ENCODE assay signal across 10 cellular contexts in the genomic region with DNA sequence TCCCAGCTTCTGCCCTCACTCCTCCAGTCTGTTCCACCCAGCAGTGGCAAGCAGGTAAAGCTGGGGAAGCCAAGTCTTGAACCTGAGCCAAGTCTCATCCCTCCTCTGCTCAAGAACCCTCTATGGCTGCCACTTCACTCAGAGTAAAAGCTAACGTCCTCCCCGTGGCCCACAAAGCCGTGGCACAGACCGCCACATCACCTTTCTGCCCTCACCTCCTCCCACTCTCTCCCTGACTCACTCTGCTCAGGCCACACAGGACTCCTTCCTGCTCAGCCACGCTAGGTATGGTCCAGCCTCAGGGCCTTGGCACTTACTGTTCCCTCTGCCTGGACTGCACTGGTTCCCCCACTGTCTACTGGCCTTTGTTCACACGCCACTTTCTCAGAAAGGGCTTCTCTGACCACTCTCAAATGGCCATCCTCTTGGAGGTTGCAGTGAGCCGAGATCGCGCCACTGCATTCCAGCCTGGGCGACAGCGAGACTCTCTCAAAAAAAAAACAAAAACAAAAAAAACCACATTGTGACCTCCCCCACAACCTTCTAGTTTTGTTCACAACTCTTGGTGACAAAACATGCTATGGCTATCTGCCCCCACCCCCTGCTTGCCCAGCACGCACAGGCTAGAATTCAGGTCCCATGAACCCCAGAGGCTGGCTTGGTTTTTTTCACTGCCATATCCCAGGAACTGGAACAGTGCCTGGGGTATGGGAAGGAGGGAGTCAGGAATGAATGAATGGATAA. TPM values are rescaled to one million over a fixed set of nuclear protein-coding genes. Genes with fewer than 3 reads are reported as not detected.
DNase-seq lines count a peak whose midpoint lies in the region; ATAC-seq and TF ChIP-seq lines count a peak whose summit lies in the region.
"Had no signal": no experiment of that assay in that cellular context is flagged by ENCODE, and none has a peak within 500 bp of the region (broad histone marks: within the 10 kb centered on the region; RNA-seq: fewer than 3 reads in every experiment).

No MANE protein-coding gene starts in this region.

- DNase-seq in heart right ventricle (no peak), right atrium auricular region (ENCODE audit: low spot score) (no peak), hepatic stellate cell (ENCODE audit: low spot score) (peak; percentile 57), upper lobe of left lung (no peak), endothelial cell (ENCODE audit: low spot score) (no peak), hippocampal formation (lab: John Stamatoyannopoulos, UW) (no peak)
- DNase-seq in activated CD8-positive, alpha-beta T cell treated with anti-CD3 and anti-CD28 coated beads, Interleukin-2, amount 10 ng/mL, durations not matched to agents 7 days and 5 days: no peak
- DNase-seq in stimulated activated CD4-positive, alpha-beta T cell treated with anti-CD3 and anti-CD28 coated beads, Interleukin-4, amount 100 ng/mL, for 4 hours: no peak
- DNase-seq: NCI-H187 treated with DMSO at 0.1 percent for 48 hours had no signal

- intact Hi-C loops in heart right ventricle (cut with DNase I): no loop called here

- H3K36me3 ChIP-seq in heart right ventricle: peaks cover 0 to 16% (median 0%) of the 10 kb centered on the region in 9 donors
- no peaks in the 10 kb centered on the region for H3K36me3 ChIP-seq in right atrium auricular region
- peaks cover 0 to 5% (median 0%) of the 10 kb centered on the region in 4 donors for H3K36me3 ChIP-seq in upper lobe of left lung

- peaks cover 45% of the 10 kb centered on the region for H3K4me1 Mint-ChIP-seq in activated CD8-positive, alpha-beta T cell treated with anti-CD3 and anti-CD28 coated beads, Interleukin-2, amount 10 ng/mL, durations not matched to agents 7 days and 5 days (ENCODE audit: low read depth)
- peaks cover 11% of the 10 kb centered on the region for H3K4me1 Mint-ChIP-seq in endothelial cell (ENCODE audit: unreplicated experiment)

- no peaks in the 10 kb centered on the region for H3K27me3 ChIP-seq in heart right ventricle
- H3K27me3 ChIP-seq in right atrium auricular region: no peaks in the 10 kb centered on the region
- H3K27me3 ChIP-seq in upper lobe of left lung: no peaks in the 10 kb centered on the region

- H3K27ac ChIP-seq in heart right ventricle (peak overlapping the region in 3 of 10 donors; percentile 7 to 50 (median 19)), right atrium auricular region (no peak overlapping the region), upper lobe of left lung (peak overlapping the region in 1 of 4 donors; percentile 19)

- no peaks in the 10 kb centered on the region for H3K9me3 Mint-ChIP-seq in activated CD8-positive, alpha-beta T cell treated with anti-CD3 and anti-CD28 coated beads, Interleukin-2, amount 10 ng/mL, durations not matched to agents 7 days and 5 days (ENCODE audit: insufficient read depth)
- H3K9me3 Mint-ChIP-seq in endothelial cell (ENCODE audit: unreplicated experiment): no peaks in the 10 kb centered on the region

- H3K27me3 Mint-ChIP-seq in activated CD8-positive, alpha-beta T cell treated with anti-CD3 and anti-CD28 coated beads, Interleukin-2, amount 10 ng/mL, durations not matched to agents 7 days and 5 days (ENCODE audit: low read depth): no peaks in the 10 kb centered on the region
- H3K27me3 Mint-ChIP-seq in endothelial cell (ENCODE audit: unreplicated experiment): peaks cover 7% of the 10 kb centered on the region

- POLR2A ChIA-PET in activated CD8-positive, alpha-beta T cell treated with anti-CD3 and anti-CD28 coated beads, Interleukin-2, amount 10 ng/mL, durations not matched to agents 7 days and 5 days (lab: Charles Lee): interaction anchor here (1.5 kb wide), 1 partner anchor 32 kb away, joined by 3 read pairs; no protein-coding TSS in a partner anchor

- 77 to 84% methylated on average over 12 of the region's 12 CpGs for WGBS in heart right ventricle, 2 donors
- WGBS in upper lobe of left lung, 2 donors: 76 to 82% methylated on average over 12 of the region's 12 CpGs

- TF ChIP-seq POLR2A in upper lobe of left lung (IDR thresholded peaks at IDR 0.05): no peak

- no peak for TF ChIP-seq EP300 in upper lobe of left lung (IDR thresholded peaks at IDR 0.05)

- H3K9me3 ChIP-seq in heart right ventricle (no peaks in the 10 kb centered on the region), right atrium auricular region (no peaks in the 10 kb centered on the region), upper lobe of left lung (no peaks in the 10 kb centered on the region)

- no peak overlapping the region for H3K4me3 Mint-ChIP-seq in activated CD8-positive, alpha-beta T cell treated with anti-CD3 and anti-CD28 coated beads, Interleukin-2, amount 10 ng/mL, durations not matched to agents 7 days and 5 days
- H3K4me3 Mint-ChIP-seq in endothelial cell (ENCODE audit: unreplicated experiment): no peak overlapping the region

- ATAC-seq in heart right ventricle: no peak
- ATAC-seq in activated CD8-positive, alpha-beta T cell treated with anti-CD3 and anti-CD28 coated beads, Interleukin-2, amount 10 ng/mL, durations not matched to agents 7 days and 5 days: peak; percentile 12
- peak; percentile 2 to 6 for ATAC-seq in upper lobe of left lung (ENCODE audit: low FRiP score in 2 of 2)

- CTCF ChIA-PET in activated CD8-positive, alpha-beta T cell treated with anti-CD3 and anti-CD28 coated beads, Interleukin-2, amount 10 ng/mL, durations not matched to agents 7 days and 5 days (lab: Charles Lee): interaction anchor here (0.7 to 2.8 kb wide), 20 partner anchors 9 to 136 kb away, joined by 3 to 22 read pairs (median 4); a partner anchor contains a TSS

- TF ChIP-seq CTCF in heart right ventricle (IDR thresholded peaks at IDR 0.05) (no peak), right atrium auricular region (IDR thresholded peaks at IDR 0.05) (no peak), upper lobe of left lung (IDR thresholded peaks at IDR 0.05) (no peak), endothelial cell (IDR thresholded peaks at IDR 0.05; ENCODE audit: unreplicated experiment) (no peak)

- peaks cover 6% of the 10 kb centered on the region for H3K36me3 Mint-ChIP-seq in activated CD8-positive, alpha-beta T cell treated with anti-CD3 and anti-CD28 coated beads, Interleukin-2, amount 10 ng/mL, durations not matched to agents 7 days and 5 days (ENCODE audit: low read depth)
- H3K36me3 Mint-ChIP-seq in endothelial cell (ENCODE audit: low read depth, unreplicated experiment): no peaks in the 10 kb centered on the region

- H3K4me3 ChIP-seq in heart right ventricle (peak overlapping the region in 6 of 10 donors; percentile 2 to 34 (median 24)), right atrium auricular region (peak overlapping the region in 1 of 2 donors; percentile 18), upper lobe of left lung (peak overlapping the region in 1 of 4 donors; percentile 29)

- H3K27ac Mint-ChIP-seq in activated CD8-positive, alpha-beta T cell treated with anti-CD3 and anti-CD28 coated beads, Interleukin-2, amount 10 ng/mL, durations not matched to agents 7 days and 5 days: peak overlapping the region; percentile 22
- no peak overlapping the region for H3K27ac Mint-ChIP-seq in endothelial cell (ENCODE audit: unreplicated experiment)

- H3K4me1 ChIP-seq in heart right ventricle (peaks cover 25 to 72% (median 45%) of the 10 kb centered on the region in 9 donors), right atrium auricular region (peaks cover 0 to 48% of the 10 kb centered on the region in 2 donors), upper lobe of left lung (peaks cover 13 to 38% (median 19%) of the 10 kb centered on the region in 4 donors)

RNA-seq across cellular contexts. Expression of a gene that starts 15.8 kb away (rescaled TPM):
- 100 to 1,000 TPM; 347 to 525 (median 467) TPM for total RNA-seq in heart right ventricle
- polyA plus RNA-seq in heart right ventricle: 1,000 to 10,000 TPM; 1,131 to 1,673 TPM
- total RNA-seq in right atrium auricular region: 100 to 1,000 TPM; 593 to 729 TPM
- 100 to 1,000 TPM; 133 to 142 TPM for total RNA-seq in activated CD8-positive, alpha-beta T cell treated with anti-CD3 and anti-CD28 coated beads, Interleukin-2, amount 10 ng/mL, durations not matched to agents 7 days and 5 days
- 100 to 1,000 TPM; 124 to 350 (median 171) TPM for total RNA-seq in upper lobe of left lung
- total RNA-seq in endothelial cell (ENCODE audit: unreplicated experiment): 122 TPM

RNA-seq across cellular contexts. Expression of a gene that starts 26.7 kb away (rescaled TPM):
- total RNA-seq in heart right ventricle (10 to 100 TPM; 61.4 to 99.6 (median 73.1) TPM), right atrium auricular region (10 to 100 TPM; 60.3 to 63.9 TPM), upper lobe of left lung (100 to 1,000 TPM in 2 of 6 donors, 10 to 100 TPM in 4; 54.0 to 124 (median 80.6) TPM), endothelial cell (ENCODE audit: unreplicated experiment) (116 TPM)
- polyA plus RNA-seq in heart right ventricle: 100 to 1,000 TPM in 1 of 2 donors, 10 to 100 TPM in 1; 88.7 to 194 TPM
- 100 to 1,000 TPM; 153 to 163 TPM for total RNA-seq in activated CD8-positive, alpha-beta T cell treated with anti-CD3 and anti-CD28 coated beads, Interleukin-2, amount 10 ng/mL, durations not matched to agents 7 days and 5 days

RNA-seq across cellular contexts. Expression of a gene that starts 26.8 kb away (rescaled TPM):
- total RNA-seq in heart right ventricle (under 1 TPM in 1 of 10 donors, not detected in 9; 0.12 TPM), right atrium auricular region (not detected), upper lobe of left lung (not detected), endothelial cell (ENCODE audit: unreplicated experiment) (not detected)
- not detected for polyA plus RNA-seq in heart right ventricle
- total RNA-seq in activated CD8-positive, alpha-beta T cell treated with anti-CD3 and anti-CD28 coated beads, Interleukin-2, amount 10 ng/mL, durations not matched to agents 7 days and 5 days: not detected
- polyA plus RNA-seq: neural cell had no signal

RNA-seq across cellular contexts. Expression of a gene that starts 37.9 kb away (rescaled TPM):
- total RNA-seq in heart right ventricle: 10 to 100 TPM; 40.3 to 99.0 (median 46.4) TPM
- 10 to 100 TPM; 23.6 to 44.2 TPM for polyA plus RNA-seq in heart right ventricle
- total RNA-seq in right atrium auricular region: 10 to 100 TPM; 36.5 to 52.9 TPM
- 100 to 1,000 TPM; 110 to 112 TPM for total RNA-seq in activated CD8-positive, alpha-beta T cell treated with anti-CD3 and anti-CD28 coated beads, Interleukin-2, amount 10 ng/mL, durations not matched to agents 7 days and 5 days
- total RNA-seq in upper lobe of left lung: 100 to 1,000 TPM in 3 of 6 donors, 10 to 100 TPM in 3; 33.5 to 137 (median 101) TPM
- 45.7 TPM for total RNA-seq in endothelial cell (ENCODE audit: unreplicated experiment)

Comparison
In these comparisons a context has a peak if more than half of its experiments do, and no peak if none do; other contexts are left out.
1. ATAC-seq: peak in activated CD8-positive, alpha-beta T cell treated with anti-CD3 and anti-CD28 coated beads, Interleukin-2, amount 10 ng/mL, durations not matched to agents 7 days and 5 days (single experiment) and upper lobe of left lung (2 of 2); none in heart right ventricle (0 of 8).